Comparison of ENCODE assay signal across 8 cellular contexts in the genomic region with DNA sequence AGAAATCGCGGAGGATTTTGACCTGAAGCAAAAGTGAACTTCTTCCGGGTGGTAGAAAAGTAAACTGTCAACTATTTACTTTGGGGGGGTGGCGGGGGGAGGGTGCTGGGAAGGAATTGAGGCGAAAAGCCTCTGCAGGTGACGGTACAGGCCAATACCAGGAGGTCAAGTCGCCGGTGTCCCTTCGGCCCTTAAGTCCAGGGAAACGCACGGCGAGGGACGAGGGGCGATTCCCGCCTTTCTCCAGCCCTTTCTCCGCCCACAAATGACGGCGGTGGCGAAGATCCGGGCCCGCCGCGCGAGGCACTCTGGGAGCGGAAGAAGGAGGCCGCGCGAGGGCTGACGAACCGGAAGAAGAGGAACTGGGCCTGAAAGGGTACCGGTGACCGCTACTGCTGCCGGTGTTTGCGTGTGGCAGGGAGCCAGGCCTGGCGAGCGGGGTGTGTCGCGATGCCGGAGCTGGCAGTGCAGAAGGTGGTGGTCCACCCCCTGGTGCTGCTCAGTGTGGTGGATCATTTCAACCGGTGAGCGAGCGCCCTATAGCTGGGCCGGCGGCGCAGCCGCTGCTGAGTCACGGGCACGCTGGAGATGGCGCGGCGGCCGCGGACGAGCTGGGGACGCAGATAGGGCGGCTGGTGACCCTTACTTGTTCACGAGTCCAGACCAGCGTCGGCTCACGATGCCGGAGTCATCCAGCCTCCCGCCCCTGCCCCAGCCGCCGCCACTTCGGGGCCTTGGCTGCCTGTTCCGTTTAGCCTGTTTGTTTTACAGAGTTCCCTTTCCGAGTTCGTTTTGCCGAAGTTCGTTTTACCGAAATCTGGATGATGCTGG. TPM values are rescaled to one million over a fixed set of nuclear protein-coding genes. Genes with fewer than 3 reads are reported as not detected.
DNase-seq lines count a peak whose midpoint lies in the region; ATAC-seq and TF ChIP-seq lines count a peak whose summit lies in the region.

Gene PSMD7, plus strand, starts transcription at position 350 of the 831 bp plus-strand sequence. Its CDS starts 101 bp downstream, at position 451.

- peak; percentile 77 for DNase-seq in GM04504 (ENCODE audit: low read depth)
- DNase-seq in HFF-Myc (ENCODE audit: extremely low read depth, low read depth), result peak; percentile 60
- DNase-seq in MV-4-11 (lab: John Stamatoyannopoulos, UW), result peak; percentile 89
- DNase-seq in SK-N-MC (ENCODE audit: low read depth, low spot score), result peak; percentile 42
- DNase-seq in activated naive CD4-positive, alpha-beta T cell treated with anti-CD3 and anti-CD28 coated beads, Interleukin-2, amount 10 ng/mL, durations not matched to agents 7 days and 5 days, result peak; percentile 93

- H3K9me3 ChIP-seq in SK-N-MC (ENCODE audit: low read depth, low read length) (no peaks in the 10 kb centered on the region), gastroesophageal sphincter (peaks cover 0 to 5% (median 0%) of the 10 kb centered on the region in 3 donors), neutrophil (no peaks in the 10 kb centered on the region)

- TF ChIP-seq POLR2A in gastroesophageal sphincter (IDR thresholded peaks at IDR 0.05), result peak; percentile 75 to 85

- H3K9me3 Mint-ChIP-seq in activated naive CD4-positive, alpha-beta T cell treated with anti-CD3 and anti-CD28 coated beads, Interleukin-2, amount 10 ng/mL, durations not matched to agents 7 days and 5 days, result peaks cover 5% of the 10 kb centered on the region

- 0 to 1% methylated on average over 14 to 19 of the region's 71 CpGs for WGBS in gastroesophageal sphincter (ENCODE audit: low coverage in 1 of 2), 2 donors

- H3K36me3 Mint-ChIP-seq in activated naive CD4-positive, alpha-beta T cell treated with anti-CD3 and anti-CD28 coated beads, Interleukin-2, amount 10 ng/mL, durations not matched to agents 7 days and 5 days, result peaks cover 33% of the 10 kb centered on the region

- TF ChIP-seq EP300 in gastroesophageal sphincter (IDR thresholded peaks at IDR 0.05), result no peak

- peaks cover 34% of the 10 kb centered on the region for H3K36me3 ChIP-seq in SK-N-MC (ENCODE audit: insufficient read depth, low read length)
- H3K36me3 ChIP-seq in gastroesophageal sphincter, result peaks cover 8 to 35% of the 10 kb centered on the region in 2 donors
- H3K36me3 ChIP-seq in neutrophil, result peaks cover 32% of the 10 kb centered on the region

- ATAC-seq in gastroesophageal sphincter, result peak; percentile 96

- peak within 1 kb of the TSS; percentile 93 for H3K27ac Mint-ChIP-seq in activated naive CD4-positive, alpha-beta T cell treated with anti-CD3 and anti-CD28 coated beads, Interleukin-2, amount 10 ng/mL, durations not matched to agents 7 days and 5 days

- peak within 1 kb of the TSS; percentile 86 for H3K4me3 ChIP-seq in HFF-Myc (replicated peaks; ENCODE audit: low read depth, low read length)
- H3K4me3 ChIP-seq in SK-N-MC, result peak within 1 kb of the TSS; percentile 95
- H3K4me3 ChIP-seq in gastroesophageal sphincter, result peak within 1 kb of the TSS; percentile 73 to 89
- peak within 1 kb of the TSS; percentile 93 to 96 for H3K4me3 ChIP-seq in neutrophil (ENCODE audit: low read depth in 1 of 2, low read length in 1 of 2)

- peaks cover 6 to 43% (median 13%) of the 10 kb centered on the region in 3 donors for H3K4me1 ChIP-seq in gastroesophageal sphincter
- peaks cover 26 to 33% of the 10 kb centered on the region in 2 experiments for H3K4me1 ChIP-seq in neutrophil (ENCODE audit: control insufficient read depth in 1 of 2, insufficient read depth in 1 of 2, low read depth in 1 of 2, low read length in 1 of 2)

- no peaks in the 10 kb centered on the region for H3K27me3 Mint-ChIP-seq in activated naive CD4-positive, alpha-beta T cell treated with anti-CD3 and anti-CD28 coated beads, Interleukin-2, amount 10 ng/mL, durations not matched to agents 7 days and 5 days

- H3K27me3 ChIP-seq in gastroesophageal sphincter, result no peaks in the 10 kb centered on the region
- no peaks in the 10 kb centered on the region for H3K27me3 ChIP-seq in neutrophil

- peak within 1 kb of the TSS; percentile 97 for H3K9ac ChIP-seq in SK-N-MC (ENCODE audit: insufficient read length)

- CTCF ChIA-PET in activated naive CD4-positive, alpha-beta T cell treated with anti-CD3 and anti-CD28 coated beads, Interleukin-2, amount 10 ng/mL, durations not matched to agents 7 days and 5 days (lab: Charles Lee), result interaction anchor here (1.0 to 3.3 kb wide), 2 partner anchors 9 to 12 kb away, joined by 5 to 15 read pairs; no protein-coding TSS in a partner anchor

- peak within 1 kb of the TSS; percentile 94 for H3K4me3 Mint-ChIP-seq in activated naive CD4-positive, alpha-beta T cell treated with anti-CD3 and anti-CD28 coated beads, Interleukin-2, amount 10 ng/mL, durations not matched to agents 7 days and 5 days

- TF ChIP-seq CTCF in HFF-Myc (IDR thresholded peaks at IDR 0.05; ENCODE audit: low read depth, low read length, missing control alignments) (no peak), gastroesophageal sphincter (IDR thresholded peaks at IDR 0.05) (no peak), neutrophil (IDR thresholded peaks at IDR 0.05) (peak; percentile 9), subcutaneous adipose tissue (IDR thresholded peaks at IDR 0.05; ENCODE audit: low read depth) (no peak)

- peak within 1 kb of the TSS; percentile 92 for H3K27ac ChIP-seq in SK-N-MC
- peak within 1 kb of the TSS; percentile 84 to 93 (median 93) for H3K27ac ChIP-seq in gastroesophageal sphincter
- H3K27ac ChIP-seq in neutrophil, result peak within 1 kb of the TSS; percentile 96

- peaks cover 36% of the 10 kb centered on the region for H3K4me1 Mint-ChIP-seq in activated naive CD4-positive, alpha-beta T cell treated with anti-CD3 and anti-CD28 coated beads, Interleukin-2, amount 10 ng/mL, durations not matched to agents 7 days and 5 days

RNA-seq across cellular contexts. Expression of gene PSMD7, which starts in this region (rescaled TPM):
- total RNA-seq in gastroesophageal sphincter (100 to 1,000 TPM in 3 of 4 donors, 10 to 100 TPM in 1; 70.5 to 111 (median 105) TPM), subcutaneous adipose tissue (100 to 1,000 TPM in 1 of 4 donors, 10 to 100 TPM in 3; 62.2 to 100 (median 74.1) TPM)

Comparison
In these comparisons a context has a peak if more than half of its experiments do, and no peak if none do; other contexts are left out.
1. Peak in every context shown above with its lines: DNase-seq, ATAC-seq, H3K4me3 ChIP-seq and H3K27ac ChIP-seq.
2. DNase-seq: peak in every context shown above with its lines; median percentile 93 in activated naive CD4-positive, alpha-beta T cell treated with anti-CD3 and anti-CD28 coated beads, Interleukin-2, amount 10 ng/mL, durations not matched to agents 7 days and 5 days; 89 in MV-4-11; 77 in GM04504; 60 in HFF-Myc; 42 in SK-N-MC.